In the genomic region with DNA sequence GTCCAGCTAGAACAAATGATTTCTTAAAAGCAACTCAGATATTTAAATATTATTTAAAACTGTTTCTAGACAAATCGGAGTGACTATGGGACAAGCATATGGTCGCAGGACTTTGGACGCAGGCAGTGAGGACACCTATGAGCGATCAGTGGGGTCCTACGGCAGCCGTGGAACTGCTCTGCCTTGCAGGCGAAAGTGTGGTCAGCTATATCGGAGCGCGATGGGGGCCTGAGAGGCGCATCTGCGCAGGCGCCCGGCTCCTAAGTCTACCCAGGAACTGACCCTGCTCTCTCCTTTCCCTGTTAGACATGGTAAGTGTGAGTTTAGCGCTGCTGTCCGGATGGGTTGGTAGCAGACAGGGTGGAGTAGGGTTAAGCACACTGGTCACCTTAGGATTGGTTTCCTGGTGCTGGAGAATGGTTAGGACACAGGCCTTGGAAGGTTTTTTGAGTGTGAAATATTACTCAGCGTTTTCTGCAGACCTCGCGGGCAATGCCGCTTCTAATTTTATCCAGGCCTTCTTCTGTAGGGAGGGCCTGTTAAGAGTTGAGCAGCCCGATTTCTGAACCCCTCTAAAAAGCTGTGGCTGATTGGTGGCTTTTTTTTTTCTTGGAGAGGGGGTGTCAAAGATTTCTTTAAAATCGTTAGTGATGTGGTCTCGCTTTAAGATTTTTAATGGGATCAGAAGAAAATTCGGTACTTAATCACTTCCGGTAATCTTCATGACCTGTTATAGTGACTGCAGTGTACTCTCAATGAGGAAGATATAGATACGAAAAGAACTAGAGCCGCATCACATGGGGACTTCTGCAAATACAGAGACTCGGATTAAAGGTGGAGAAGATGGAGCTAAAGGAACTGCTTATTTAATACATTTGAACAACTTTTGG, we compare ENCODE assay signal across 8 cellular contexts. TPM values are rescaled to one million over a fixed set of nuclear protein-coding genes. Genes with fewer than 3 reads are reported as not detected.
DNase-seq lines count a peak whose midpoint lies in the region; ATAC-seq and TF ChIP-seq lines count a peak whose summit lies in the region.

A gene (plus strand): TSS at position 293 of the 890 bp plus-strand sequence. CDS start 16 bp downstream, at position 309.

- H3K27ac ChIP-seq in left ventricle myocardium inferior (replicated peaks) = peak within 1 kb of the TSS; percentile 90

- H3K4me1 Mint-ChIP-seq in T-helper 17 cell (peaks cover 37% of the 10 kb centered on the region), progenitor cell of endocrine pancreas (ENCODE audit: low read depth) (peaks cover 38% of the 10 kb centered on the region)

- no peaks in the 10 kb centered on the region for H3K27me3 ChIP-seq in left ventricle myocardium inferior (ENCODE audit: low read depth)

- intact Hi-C loops in left ventricle myocardium inferior (cut with micrococcal nuclease) = loop anchor here (10.0 kb wide), 1 partner anchor 61 kb away; a partner anchor contains a TSS

- H3K36me3 ChIP-seq in left ventricle myocardium inferior = peaks cover 19% of the 10 kb centered on the region

- TF ChIP-seq POLR2A in GM15510 (IDR thresholded peaks at IDR 0.05; ENCODE audit: borderline replicate concordance, extremely low read depth, insufficient read length) = peak; percentile 99

- no peaks in the 10 kb centered on the region for H3K9me3 Mint-ChIP-seq in progenitor cell of endocrine pancreas (ENCODE audit: low read depth)

- DNase-seq in NCI-H1694 treated with DMSO at 0.1 percent for 48 hours (lab: John Stamatoyannopoulos, UW) (peak; percentile 94), T-helper 17 cell (peak; percentile 80 to 94 (median 87)), amygdala (lab: John Stamatoyannopoulos, UW) (peak; percentile 40 to 98 (median 90)), left ventricle myocardium inferior (peak; percentile 93), progenitor cell of endocrine pancreas (ENCODE audit: low spot score, unreplicated experiment) (peak; percentile 93), ureter (ENCODE audit: low spot score) (peak; percentile 96)

- H3K27ac Mint-ChIP-seq in T-helper 17 cell (peak within 1 kb of the TSS; percentile 98), progenitor cell of endocrine pancreas (peak within 1 kb of the TSS; percentile 99)

- peak within 1 kb of the TSS; percentile 87 for H3K4me3 ChIP-seq in left ventricle myocardium inferior

- no peak for TF ChIP-seq CTCF in left ventricle myocardium inferior (IDR thresholded peaks at IDR 0.05; ENCODE audit: borderline replicate concordance)
- no peak for TF ChIP-seq CTCF in progenitor cell of endocrine pancreas (IDR thresholded peaks at IDR 0.05; ENCODE audit: unreplicated experiment)

- H3K9me3 ChIP-seq in T-helper 17 cell (ENCODE audit: control insufficient read depth, low read length, poor library complexity, severe bottlenecking) (no peaks in the 10 kb centered on the region), left ventricle myocardium inferior (replicated peaks) (no peaks in the 10 kb centered on the region)

- H3K4me1 ChIP-seq in left ventricle myocardium inferior = peaks cover 59% of the 10 kb centered on the region

- H3K27me3 Mint-ChIP-seq in T-helper 17 cell (no peaks in the 10 kb centered on the region), progenitor cell of endocrine pancreas (no peaks in the 10 kb centered on the region)

- ATAC-seq in HG02885 (IDR thresholded peaks at IDR 0.05; ENCODE audit: poor library complexity, unreplicated experiment) (peak; percentile 57), T-helper 17 cell (peak; percentile 96)

- peaks cover 5% of the 10 kb centered on the region for H3K36me3 Mint-ChIP-seq in T-helper 17 cell (ENCODE audit: low read depth)
- peaks cover 10% of the 10 kb centered on the region for H3K36me3 Mint-ChIP-seq in progenitor cell of endocrine pancreas (ENCODE audit: insufficient read depth)

- H3K4me3 Mint-ChIP-seq in T-helper 17 cell = peak within 1 kb of the TSS; percentile 96
- peak within 1 kb of the TSS; percentile 93 for H3K4me3 Mint-ChIP-seq in progenitor cell of endocrine pancreas (ENCODE audit: low read depth)

RNA-seq across cellular contexts. Expression of the gene that starts here (rescaled TPM):
- total RNA-seq in T-helper 17 cell (100 to 1,000 TPM; 123 to 163 TPM), left ventricle myocardium inferior (64.4 TPM), progenitor cell of endocrine pancreas (86.4 and 98.5 TPM in 2 replicates), ureter (87.5 TPM)

Comparison
In these comparisons a context has a peak if more than half of its experiments do, and no peak if none do; other contexts are left out.
1. Peak in every context shown above with its lines: DNase-seq, ATAC-seq, H3K4me3 ChIP-seq and H3K27ac ChIP-seq.